In genomic region chr7:73844131-73844547, GRCh38 we compare ENCODE assay signal across 17 cellular contexts. TPM values are rescaled to one million over a fixed set of nuclear protein-coding genes. Genes with fewer than 3 reads are reported as not detected.
DNase-seq lines count a peak whose midpoint lies in the region; ATAC-seq, FAIRE-seq and TF ChIP-seq lines count a peak whose summit lies in the region.
"Had no signal": no experiment of that assay in that cellular context is flagged by ENCODE, and none has a peak within 500 bp of the region (broad histone marks: within the 10 kb centered on the region; RNA-seq: fewer than 3 reads in every experiment).

No MANE protein-coding gene starts in this region.

- H3K4me2 ChIP-seq in IMR-90 (ENCODE audit: low read depth, low read length) (no peak overlapping the region), GM12878 (ENCODE audit: control insufficient read depth, insufficient read depth) (peak overlapping the region; percentile 33; the same call in 1 of the 2 replicates)

- no peaks in the 10 kb centered on the region; the same call in 1 of the 2 replicates for H3K36me3 ChIP-seq in IMR-90 (ENCODE audit: control insufficient read depth, insufficient read depth, low read length)
- H3K36me3 ChIP-seq in GM12878 (ENCODE audit: control insufficient read depth in 2 of 2, insufficient read depth in 2 of 2, low read length in 1 of 2), result no peaks in the 10 kb centered on the region
- H3K36me3 ChIP-seq: Peyer's patch, upper lobe of right lung had no signal

- FAIRE-seq in GM12878 (lab: Jason Lieb, UNC), result no peak
- FAIRE-seq: A204.1, endometrium had no signal

- H3K56ac ChIP-seq in IMR-90 (ENCODE audit: extremely low read depth, insufficient read depth, low read length), result no peak overlapping the region

- peak overlapping the region; percentile 12; the same call in 1 of the 2 replicates for H2BK120ac ChIP-seq in IMR-90 (ENCODE audit: low read depth, low read length)

- WGBS in IMR-90 (ENCODE audit: extremely low coverage in 2 of 2, insufficient read length in 1 of 2), 2 experiments, result 0% methylated on average over 1 of the region's 9 CpGs; no CpG with 5 or more reads in 1 of the 2 experiments
- 26% methylated on average over 9 of the region's 9 CpGs for WGBS in GM12878 (ENCODE audit: insufficient coverage, insufficient replicate concordance, low lambda C conversion rate, missing lambda C conversion rate)

- no peak overlapping the region; the same call in 1 of the 2 replicates for H3K23ac ChIP-seq in IMR-90 (ENCODE audit: low read depth, low read length)

- peaks cover 10% of the 10 kb centered on the region for H3K27me3 Mint-ChIP-seq in activated CD4-positive, alpha-beta T cell treated with anti-CD3 and anti-CD28 coated beads, Interleukin-2, amount 10 ng/mL, durations not matched to agents 7 days and 5 days
- H3K27me3 Mint-ChIP-seq in nephron progenitor cell (ENCODE audit: low read depth, poor library complexity), result peaks cover 8% of the 10 kb centered on the region

- H3K4me1 ChIP-seq in IMR-90 (ENCODE audit: control insufficient read depth, insufficient read depth, low read length) (peaks cover 2% of the 10 kb centered on the region), GM12878 (ENCODE audit: control insufficient read depth, insufficient read depth, low read length) (peaks cover 22% of the 10 kb centered on the region)

- CTCF ChIA-PET in activated CD4-positive, alpha-beta T cell treated with anti-CD3 and anti-CD28 coated beads, Interleukin-2, amount 10 ng/mL, durations not matched to agents 7 days and 5 days (lab: Charles Lee), result interaction anchor here (0.7 kb wide), 2 partner anchors 15 to 223 kb away, joined by 3 read pairs; no protein-coding TSS in a partner anchor
- CTCF ChIA-PET in IMR-90 (lab: Yijun Ruan, JAX), result no interaction called here
- CTCF ChIA-PET in GM12878 (lab: Yijun Ruan, JAX), result interaction anchor here (1.4 to 1.7 kb wide), 2 partner anchors 10 to 12 kb away, joined by 4 to 5 read pairs; no protein-coding TSS in a partner anchor

- no peaks in the 10 kb centered on the region for H3K27me3 ChIP-seq in IMR-90 (ENCODE audit: control insufficient read depth, insufficient read depth, low read length)
- no peaks in the 10 kb centered on the region for H3K27me3 ChIP-seq in GM12878 (replicated peaks in 1 of 2; ENCODE audit: control insufficient read depth in 2 of 2, insufficient read depth in 2 of 2, low read length in 1 of 2)
- H3K27me3 ChIP-seq: Peyer's patch, upper lobe of right lung had no signal

- no peak for TF ChIP-seq EP300 in GM12878 (IDR thresholded peaks at IDR 0.05; ENCODE audit: borderline replicate concordance in 1 of 2, control insufficient read depth in 1 of 2, low read depth in 2 of 2, low read length in 2 of 2)

- intact Hi-C loops in IMR-90 (cut with micrococcal nuclease), result no loop called here
- intact Hi-C loops in GM12878 (cut with micrococcal nuclease; ENCODE audit: unreplicated experiment), result no loop called here

- no peak overlapping the region for H3K27ac Mint-ChIP-seq in activated CD4-positive, alpha-beta T cell treated with anti-CD3 and anti-CD28 coated beads, Interleukin-2, amount 10 ng/mL, durations not matched to agents 7 days and 5 days
- peak overlapping the region; percentile 23 for H3K27ac Mint-ChIP-seq in nephron progenitor cell

- SMC1A ChIA-PET in GM12878 (lab: Charles Lee; ENCODE audit: uncharacterized antibody, unreplicated experiment), result interaction anchor here (1.1 to 1.3 kb wide), 2 partner anchors 10 to 11 kb away, joined by 3 to 5 read pairs; no protein-coding TSS in a partner anchor

- POLR2A ChIA-PET in activated CD4-positive, alpha-beta T cell treated with anti-CD3 and anti-CD28 coated beads, Interleukin-2, amount 10 ng/mL, durations not matched to agents 7 days and 5 days (lab: Charles Lee), result no interaction called here
- POLR2A ChIA-PET in IMR-90 (lab: Charles Lee; ENCODE audit: unreplicated experiment) (no interaction called here), GM12878 (lab: Charles Lee) (interaction anchor here (0.6 kb wide), 1 partner anchor 254 kb away, joined by 4 read pairs; no protein-coding TSS in a partner anchor)

- TF ChIP-seq CTCF in IMR-90 (conservative IDR thresholded peaks at IDR 0.05; ENCODE audit: low read depth, low read length) (no peak), GM12878 (IDR thresholded peaks at IDR 0.05 in 2 of 3, conservative IDR thresholded peaks at IDR 0.05 in 1 of 3; ENCODE audit: control insufficient read depth in 2 of 3, extremely low read depth in 1 of 3, insufficient read depth in 1 of 3, low read depth in 3 of 3, low read length in 3 of 3) (no peak), nephron progenitor cell (IDR thresholded peaks at IDR 0.05) (no peak)

- H3K4me3 Mint-ChIP-seq in activated CD4-positive, alpha-beta T cell treated with anti-CD3 and anti-CD28 coated beads, Interleukin-2, amount 10 ng/mL, durations not matched to agents 7 days and 5 days, result peak overlapping the region; percentile 0
- H3K4me3 Mint-ChIP-seq in nephron progenitor cell, result peak overlapping the region; percentile 48

- no peak overlapping the region for H3K14ac ChIP-seq in IMR-90 (replicated peaks; ENCODE audit: low read depth, low read length)

- BruUV-seq in IMR-90 (replicated peaks; lab: Mats Ljungman, UMichigan) (no TSS peak), GM12878 (replicated peaks; lab: Mats Ljungman, UMichigan) (no TSS peak)

- H3K4me3 ChIP-seq in IMR-90 (ENCODE audit: insufficient read depth, low read depth, low read length) (no peak overlapping the region), GM12878 (no peak overlapping the region)
- H3K4me3 ChIP-seq: Peyer's patch, psoas muscle, upper lobe of right lung had no signal

- TF ChIP-seq POLR2A in IMR-90 (IDR thresholded peaks at IDR 0.05; ENCODE audit: low read depth, low read length) (no peak), GM12878 (IDR thresholded peaks at IDR 0.05; ENCODE audit: low read depth, low read length) (no peak)

- no peak overlapping the region for H4K5ac ChIP-seq in IMR-90 (ENCODE audit: low read depth, low read length)

- H3K79me2 ChIP-seq in GM12878 (ENCODE audit: control insufficient read depth, insufficient read depth, low read length), result no peaks in the 10 kb centered on the region

- H4K20me1 ChIP-seq in IMR-90 (ENCODE audit: insufficient read depth, low read length) (no peaks in the 10 kb centered on the region), GM12878 (ENCODE audit: control insufficient read depth, insufficient read depth) (no peaks in the 10 kb centered on the region)

- peaks cover 5 to 20% of the 10 kb centered on the region in 2 experiments for H3K79me1 ChIP-seq in IMR-90 (ENCODE audit: low read depth in 1 of 2, low read length in 2 of 2)

- H3K9me1 ChIP-seq in IMR-90 (ENCODE audit: insufficient read depth, low read length), result peaks cover 6% of the 10 kb centered on the region; the same call in 1 of the 2 replicates

- no peak overlapping the region for H2AK9ac ChIP-seq in IMR-90 (replicated peaks; ENCODE audit: low read depth, low read length, poor library complexity)

- DNase-seq in activated CD4-positive, alpha-beta T cell treated with anti-CD3 and anti-CD28 coated beads, Interleukin-2, amount 10 ng/mL, durations not matched to agents 7 days and 5 days, result no peak
- no peak for DNase-seq in activated CD4-positive, alpha-beta T cell treated with anti-CD3 and anti-CD28 coated beads, Interleukin-2, amount 50 U/mL, for 1 hour
- DNase-seq in IMR-90, result no peak
- DNase-seq in GM12878 (ENCODE audit: low read depth, low spot score), result no peak
- DNase-seq in nephron progenitor cell, result no peak
- no peak for DNase-seq in NCI-H2081 treated with DMSO at 0.1 percent for 48 hours (lab: John Stamatoyannopoulos, UW)
- DNase-seq in HuH-7.5 (ENCODE audit: low spot score), result no peak
- no peak for DNase-seq in RKO (ENCODE audit: low spot score)
- DNase-seq: MV-4-11; NCI-H2107; Peyer's patch; psoas muscle; stimulated activated naive CD4-positive, alpha-beta T cell; upper lobe of right lung had no signal

- no peak overlapping the region; the same call in 1 of the 2 replicates for H2AK5ac ChIP-seq in IMR-90 (ENCODE audit: low read depth, low read length)

- H3K36me3 Mint-ChIP-seq in activated CD4-positive, alpha-beta T cell treated with anti-CD3 and anti-CD28 coated beads, Interleukin-2, amount 10 ng/mL, durations not matched to agents 7 days and 5 days (ENCODE audit: low read depth), result no peaks in the 10 kb centered on the region
- no peaks in the 10 kb centered on the region for H3K36me3 Mint-ChIP-seq in nephron progenitor cell (ENCODE audit: low read depth)

- H3K9me3 Mint-ChIP-seq in activated CD4-positive, alpha-beta T cell treated with anti-CD3 and anti-CD28 coated beads, Interleukin-2, amount 10 ng/mL, durations not matched to agents 7 days and 5 days, result no peaks in the 10 kb centered on the region
- peaks cover 3% of the 10 kb centered on the region for H3K9me3 Mint-ChIP-seq in nephron progenitor cell

- dilution Hi-C loops in IMR-90 (cut with HindIII; ENCODE audit: low sequenced_read_pairs, unreplicated experiment), result no loop called here

- H2BK5ac ChIP-seq in IMR-90 (ENCODE audit: low read depth, low read length, poor library complexity, severe bottlenecking), result no peak overlapping the region

- H3K4ac ChIP-seq in IMR-90 (ENCODE audit: low read depth, low read length), result 0 out of 2 replicates have a peak overlapping the region, but pooled peaks have one; percentile 51

- peak overlapping the region; percentile 7; the same call in 1 of the 2 replicates for H4K91ac ChIP-seq in IMR-90 (ENCODE audit: insufficient read depth, low read depth, low read length)

- in situ Hi-C loops in IMR-90 (cut with MboI; ENCODE audit: low sequenced_read_pairs), result no loop called here
- in situ Hi-C loops in GM12878 (cut with MboI), result no loop called here

- no peak overlapping the region for H2BK15ac ChIP-seq in IMR-90 (ENCODE audit: low read depth, low read length)

- H2BK20ac ChIP-seq in IMR-90 (ENCODE audit: low read depth, low read length), result no peak overlapping the region; the same call in 1 of the 2 replicates

- peaks cover 12% of the 10 kb centered on the region for H3K4me1 Mint-ChIP-seq in activated CD4-positive, alpha-beta T cell treated with anti-CD3 and anti-CD28 coated beads, Interleukin-2, amount 10 ng/mL, durations not matched to agents 7 days and 5 days
- H3K4me1 Mint-ChIP-seq in nephron progenitor cell, result peaks cover 44% of the 10 kb centered on the region

- ATAC-seq in IMR-90 (ENCODE audit: low read depth), result no peak
- no peak for ATAC-seq in GM12878
- ATAC-seq: left lobe of liver, psoas muscle, upper lobe of right lung had no signal

- TF ChIP-seq RAD21 in IMR-90 (IDR thresholded peaks at IDR 0.05; ENCODE audit: low read length) (no peak), GM12878 (IDR thresholded peaks at IDR 0.05; ENCODE audit: insufficient read depth, low read depth, low read length) (no peak)

- RAD21 ChIA-PET in GM12878 (lab: Charles Lee; ENCODE audit: unreplicated experiment), result no interaction called here

- H2AFZ ChIP-seq in IMR-90 (replicated peaks; ENCODE audit: low read length, poor library complexity) (no peak overlapping the region), GM12878 (ENCODE audit: control insufficient read depth, low read depth, low read length) (no peak overlapping the region)

- H3K9me3 ChIP-seq in IMR-90 (ENCODE audit: control insufficient read depth, insufficient read depth, low read length) (no peaks in the 10 kb centered on the region), GM12878 (replicated peaks; ENCODE audit: control insufficient read depth, insufficient read depth, low read length) (no peaks in the 10 kb centered on the region)
- H3K9me3 ChIP-seq: Peyer's patch, psoas muscle, upper lobe of right lung had no signal

- H3K9ac ChIP-seq in IMR-90 (ENCODE audit: low read depth, low read length) (no peak overlapping the region), GM12878 (ENCODE audit: control insufficient read depth, insufficient read depth, low read length) (no peak overlapping the region)

- H3K18ac ChIP-seq in IMR-90 (ENCODE audit: low read depth, low read length), result no peak overlapping the region

- H4K8ac ChIP-seq in IMR-90 (ENCODE audit: low read depth in 2 of 2, low read length in 2 of 2), result peak overlapping the region in 1 of 2 experiments; percentile 12; a peak in 1 of 4 replicates

- H3K27ac ChIP-seq in IMR-90 (ENCODE audit: insufficient read depth, low read length), result no peak overlapping the region
- H3K27ac ChIP-seq in GM12878 (ENCODE audit: control insufficient read depth, insufficient read depth), result no peak overlapping the region
- H3K27ac ChIP-seq: Peyer's patch, psoas muscle, upper lobe of right lung had no signal

RNA-seq across cellular contexts. Expression of gene METTL27, which starts 1.8 kb away (rescaled TPM):
- 1 to 10 TPM; 1.9 to 2.8 TPM for total RNA-seq in activated CD4-positive, alpha-beta T cell treated with anti-CD3 and anti-CD28 coated beads, Interleukin-2, amount 10 ng/mL, durations not matched to agents 7 days and 5 days
- total RNA-seq in IMR-90 (2012; rRNA removed), result 1.7 and 2.3 TPM in 2 replicates
- polyA plus RNA-seq in IMR-90 (2012; rRNA removed), result 4.3 and 5.2 TPM in 2 replicates
- 5.0 and 8.7 TPM in 2 replicates for polyA plus RNA-seq in IMR-90 (2012; cell fraction: cytosol; rRNA removed)
- polyA plus RNA-seq in IMR-90 (2012; cell fraction: nucleus; rRNA removed; ENCODE audit: low replicate concordance), result 4.1 and 6.2 TPM in 2 replicates
- total RNA-seq in GM12878 (2013; cell fraction: nucleolus; rRNA removed), result 0.93 and 1.3 TPM in 2 replicates
- 0.90 and 1.7 TPM in 2 replicates for total RNA-seq in GM12878 (2014; rRNA removed)
- total RNA-seq in GM12878 (2014; rRNA removed; fragmentation: Illumina TruSeq; extraction: Trizol), result 0.45 and 0.74 TPM in 2 replicates
- 0.80 and 1.7 TPM in 2 replicates for total RNA-seq in GM12878 (2021)
- not detected for polyA plus RNA-seq in GM12878 (2011; ENCODE audit: low read depth)
- polyA plus RNA-seq in GM12878 (2011; rRNA removed), result 0.16 and 0.57 TPM in 2 replicates
- polyA plus RNA-seq in GM12878 (2011; cell fraction: cytosol; rRNA removed), result 0.55 and 0.72 TPM in 2 replicates
- 0.89 and 1.1 TPM in 2 replicates for polyA plus RNA-seq in GM12878 (2011; cell fraction: nucleus; rRNA removed)
- 1.5 and 1.8 TPM in 2 replicates for polyA plus RNA-seq in GM12878 (2012)
- 0.10 TPM in 1 of 2 replicates, not detected in the other for polyA plus RNA-seq in GM12878 (2014; fragmentation: Illumina TruSeq; extraction: Trizol)
- under 1 TPM; 0.10 to 0.16 TPM for polyA plus RNA-seq in GM12878 (2014; fragmentation: Nextera tagmentation; extraction: Ambion mirVana)
- 1.1 and 1.5 TPM in 2 replicates for polyA plus RNA-seq in GM12878 (2014; rRNA removed)
- 1 to 10 TPM; 3.3 to 3.4 TPM for polyA plus RNA-seq in GM12878 (2016; fragmentation: Nextera tagmentation; extraction: Ambion mirVana)
- polyA minus RNA-seq in GM12878 (2011; rRNA and poly(A)+ RNA removed), result 1.2 TPM in 1 of 2 replicates, not detected in the other
- 1.5 TPM in 1 of 2 replicates, not detected in the other for polyA minus RNA-seq in GM12878 (2011; cell fraction: cytosol; rRNA and poly(A)+ RNA removed)
- 0.77 TPM in 1 of 2 replicates, not detected in the other for polyA minus RNA-seq in GM12878 (2011; cell fraction: nucleus; rRNA and poly(A)+ RNA removed)

RNA-seq across cellular contexts. Expression of gene CLDN4, which starts 13.3 kb away (rescaled TPM):
- under 1 TPM in 1 of 2 experiments, not detected in 1; 0.27 TPM for total RNA-seq in activated CD4-positive, alpha-beta T cell treated with anti-CD3 and anti-CD28 coated beads, Interleukin-2, amount 10 ng/mL, durations not matched to agents 7 days and 5 days
- total RNA-seq in IMR-90 (2012; rRNA removed) (2.9 and 3.9 TPM in 2 replicates), GM12878 (2014; rRNA removed) (not detected in 2 replicates), GM12878 (2014; rRNA removed; fragmentation: Illumina TruSeq; extraction: Trizol) (not detected in 2 replicates), GM12878 (2021) (0.24 and 0.38 TPM in 2 replicates)
- polyA plus RNA-seq in IMR-90 (2012; rRNA removed) (3.8 and 4.4 TPM in 2 replicates), GM12878 (2011; rRNA removed) (0.05 TPM in 1 of 2 replicates, not detected in the other), GM12878 (2014; fragmentation: Illumina TruSeq; extraction: Trizol) (0.04 TPM in 1 of 2 replicates, not detected in the other), GM12878 (2014; fragmentation: Nextera tagmentation; extraction: Ambion mirVana) (not detected), GM12878 (2014; rRNA removed) (0.04 and 0.06 TPM in 2 replicates), GM12878 (2016; fragmentation: Nextera tagmentation; extraction: Ambion mirVana) (not detected)
- 2.4 and 4.7 TPM in 2 replicates for polyA plus RNA-seq in IMR-90 (2012; cell fraction: cytosol; rRNA removed)
- polyA plus RNA-seq in IMR-90 (2012; cell fraction: nucleus; rRNA removed; ENCODE audit: low replicate concordance), result 1.9 and 4.8 TPM in 2 replicates
- not detected in 2 replicates for total RNA-seq in GM12878 (2013; cell fraction: nucleolus; rRNA removed)
- not detected for polyA plus RNA-seq in GM12878 (2011; ENCODE audit: low read depth)
- 0.03 and 0.07 TPM in 2 replicates for polyA plus RNA-seq in GM12878 (2011; cell fraction: cytosol; rRNA removed)
- polyA plus RNA-seq in GM12878 (2011; cell fraction: nucleus; rRNA removed), result not detected in 2 replicates
- 0.10 and 0.11 TPM in 2 replicates for polyA plus RNA-seq in GM12878 (2012)
- polyA minus RNA-seq in GM12878 (2011; rRNA and poly(A)+ RNA removed), result not detected in 2 replicates
- polyA minus RNA-seq in GM12878 (2011; cell fraction: cytosol; rRNA and poly(A)+ RNA removed), result not detected in 2 replicates
- polyA minus RNA-seq in GM12878 (2011; cell fraction: nucleus; rRNA and poly(A)+ RNA removed), result not detected in 2 replicates

RNA-seq across cellular contexts. Expression of gene TMEM270, which starts 16.8 kb away (rescaled TPM):
- total RNA-seq in activated CD4-positive, alpha-beta T cell treated with anti-CD3 and anti-CD28 coated beads, Interleukin-2, amount 10 ng/mL, durations not matched to agents 7 days and 5 days, result not detected
- total RNA-seq in IMR-90 (2012; rRNA removed) (not detected in 2 replicates), GM12878 (2014; rRNA removed) (not detected in 2 replicates), GM12878 (2014; rRNA removed; fragmentation: Illumina TruSeq; extraction: Trizol) (not detected in 2 replicates), GM12878 (2021) (not detected in 2 replicates)
- polyA plus RNA-seq in IMR-90 (2012; rRNA removed) (0.17 TPM in 1 of 2 replicates, not detected in the other), GM12878 (2011; rRNA removed) (not detected in 2 replicates), GM12878 (2014; fragmentation: Illumina TruSeq; extraction: Trizol) (not detected in 2 replicates), GM12878 (2014; fragmentation: Nextera tagmentation; extraction: Ambion mirVana) (not detected), GM12878 (2014; rRNA removed) (not detected in 2 replicates), GM12878 (2016; fragmentation: Nextera tagmentation; extraction: Ambion mirVana) (not detected)
- 0.19 TPM in 1 of 2 replicates, not detected in the other for polyA plus RNA-seq in IMR-90 (2012; cell fraction: cytosol; rRNA removed)
- not detected in 2 replicates for polyA plus RNA-seq in IMR-90 (2012; cell fraction: nucleus; rRNA removed; ENCODE audit: low replicate concordance)
- total RNA-seq in GM12878 (2013; cell fraction: nucleolus; rRNA removed), result not detected in 2 replicates
- polyA plus RNA-seq in GM12878 (2011; ENCODE audit: low read depth), result not detected
- not detected in 2 replicates for polyA plus RNA-seq in GM12878 (2011; cell fraction: cytosol; rRNA removed)
- polyA plus RNA-seq in GM12878 (2011; cell fraction: nucleus; rRNA removed), result not detected in 2 replicates
- not detected in 2 replicates for polyA plus RNA-seq in GM12878 (2012)
- polyA minus RNA-seq in GM12878 (2011; rRNA and poly(A)+ RNA removed), result not detected in 2 replicates
- polyA minus RNA-seq in GM12878 (2011; cell fraction: cytosol; rRNA and poly(A)+ RNA removed), result not detected in 2 replicates
- not detected in 2 replicates for polyA minus RNA-seq in GM12878 (2011; cell fraction: nucleus; rRNA and poly(A)+ RNA removed)
- total RNA-seq: left lobe of liver, Peyer's patch, psoas muscle, upper lobe of right lung had no signal
- polyA plus RNA-seq: psoas muscle had no signal
